In genomic region chr14:61326149-61326548, GRCh38 we compare ENCODE assay signal across 13 cellular contexts. TPM values are rescaled to one million over a fixed set of nuclear protein-coding genes. Genes with fewer than 3 reads are reported as not detected.
DNase-seq lines count a peak whose midpoint lies in the region; ATAC-seq and TF ChIP-seq lines count a peak whose summit lies in the region.
"Had no signal": no experiment of that assay in that cellular context is flagged by ENCODE, and none has a peak within 500 bp of the region (broad histone marks: within the 10 kb centered on the region; RNA-seq: fewer than 3 reads in every experiment).

No MANE protein-coding gene starts in this region.

- peak overlapping the region in 1 of 12 donors; percentile 36 for H3K4me3 ChIP-seq in heart left ventricle
- H3K4me3 ChIP-seq in transverse colon = no peak overlapping the region
- H3K4me3 ChIP-seq: pancreas had no signal

- intact Hi-C loops in heart left ventricle (cut with DNase I) (loop anchor here in 4 of 10 donors (5.0 to 10.0 kb wide), 4 partner anchors 89 to 109 kb away; no protein-coding TSS in a partner anchor), Right ventricle myocardium inferior (cut with DNase I) (loop anchor here (5.0 kb wide), 1 partner anchor 91 kb away; no protein-coding TSS in a partner anchor), transverse colon (cut with DNase I; ENCODE audit: low total_unique reads) (no loop called here)

- ATAC-seq in heart left ventricle = no peak
- ATAC-seq in Right ventricle myocardium inferior = no peak
- no peak for ATAC-seq in HG03045 (IDR thresholded peaks at IDR 0.05; ENCODE audit: unreplicated experiment)
- ATAC-seq in GM21528 (IDR thresholded peaks at IDR 0.05; ENCODE audit: low FRiP score, unreplicated experiment) = no peak
- ATAC-seq in GM18861 (IDR thresholded peaks at IDR 0.05; ENCODE audit: unreplicated experiment) = no peak

- 88 to 98% (median 92%) methylated on average over 1 of the region's 1 CpG for WGBS in heart left ventricle, 4 donors
- WGBS in transverse colon (ENCODE audit: low coverage in 1 of 2), 2 donors = 67 to 83% methylated on average over 1 of the region's 1 CpG

- peaks cover 70% of the 10 kb centered on the region for H3K36me3 Mint-ChIP-seq in activated CD4-positive, alpha-beta memory T cell treated with anti-CD3 and anti-CD28 coated beads, Interleukin-2, amount 10 ng/mL, durations not matched to agents 7 days and 5 days (ENCODE audit: low read depth)
- H3K36me3 Mint-ChIP-seq in immature natural killer cell = peaks cover 28 to 55% (median 39%) of the 10 kb centered on the region in 3 donors

- H3K27ac ChIP-seq in heart left ventricle (peak overlapping the region; percentile 14 to 88 (median 76)), transverse colon (peak overlapping the region; percentile 22 to 47 (median 28))

- TF ChIP-seq CTCF in heart left ventricle (IDR thresholded peaks at IDR 0.05) (no peak), transverse colon (IDR thresholded peaks at IDR 0.05) (no peak)

- H3K27ac Mint-ChIP-seq in activated CD4-positive, alpha-beta memory T cell treated with anti-CD3 and anti-CD28 coated beads, Interleukin-2, amount 10 ng/mL, durations not matched to agents 7 days and 5 days = peak overlapping the region; percentile 92
- H3K27ac Mint-ChIP-seq in immature natural killer cell = peak overlapping the region; percentile 68 to 97 (median 87)
- H3K27ac Mint-ChIP-seq: WTC11 had no signal

- no peak for TF ChIP-seq EP300 in transverse colon (IDR thresholded peaks at IDR 0.05; ENCODE audit: low read depth)

- POLR2A ChIA-PET in activated CD4-positive, alpha-beta memory T cell treated with anti-CD3 and anti-CD28 coated beads, Interleukin-2, amount 10 ng/mL, durations not matched to agents 7 days and 5 days (lab: Charles Lee) = interaction anchor here (1.0 to 10.4 kb wide), 3 partner anchors 13 to 126 kb away, joined by 4 to 366 read pairs (median 12); no protein-coding TSS in a partner anchor

- CTCF ChIA-PET in activated CD4-positive, alpha-beta memory T cell treated with anti-CD3 and anti-CD28 coated beads, Interleukin-2, amount 10 ng/mL, durations not matched to agents 7 days and 5 days (lab: Charles Lee) = interaction anchor here (1.1 kb wide), 1 partner anchor 9 kb away, joined by 4 read pairs; no protein-coding TSS in a partner anchor

- no peak for TF ChIP-seq POLR2A in heart left ventricle (IDR thresholded peaks at IDR 0.05)
- TF ChIP-seq POLR2A in transverse colon (IDR thresholded peaks at IDR 0.05) = no peak

- H3K4me3 Mint-ChIP-seq in activated CD4-positive, alpha-beta memory T cell treated with anti-CD3 and anti-CD28 coated beads, Interleukin-2, amount 10 ng/mL, durations not matched to agents 7 days and 5 days = peak overlapping the region; percentile 87
- peak overlapping the region; percentile 98 to 100 (median 99) for H3K4me3 Mint-ChIP-seq in immature natural killer cell
- H3K4me3 Mint-ChIP-seq: WTC11 had no signal

- no peaks in the 10 kb centered on the region for H3K27me3 Mint-ChIP-seq in activated CD4-positive, alpha-beta memory T cell treated with anti-CD3 and anti-CD28 coated beads, Interleukin-2, amount 10 ng/mL, durations not matched to agents 7 days and 5 days
- peaks cover 4 to 29% (median 18%) of the 10 kb centered on the region in 3 donors for H3K27me3 Mint-ChIP-seq in immature natural killer cell (ENCODE audit: low read depth in 3 of 3)

- H3K36me3 ChIP-seq in heart left ventricle (no peaks in the 10 kb centered on the region), transverse colon (no peaks in the 10 kb centered on the region)
- H3K36me3 ChIP-seq: pancreas had no signal

- peaks cover 2% of the 10 kb centered on the region for H3K9me3 Mint-ChIP-seq in activated CD4-positive, alpha-beta memory T cell treated with anti-CD3 and anti-CD28 coated beads, Interleukin-2, amount 10 ng/mL, durations not matched to agents 7 days and 5 days
- H3K9me3 Mint-ChIP-seq in immature natural killer cell = no peaks in the 10 kb centered on the region

- no peak for DNase-seq in heart left ventricle
- DNase-seq in Right ventricle myocardium inferior (ENCODE audit: missing footprints) = no peak
- no peak for DNase-seq in activated CD4-positive, alpha-beta memory T cell treated with anti-CD3 and anti-CD28 coated beads, Interleukin-2, amount 10 ng/mL, durations not matched to agents 7 days and 5 days
- DNase-seq in immature natural killer cell = no peak
- no peak for DNase-seq in transverse colon
- DNase-seq: NCI-H1048, NCI-H748 treated with DMSO at 0.1 percent for 48 hours, SW 1271 had no signal

- in situ Hi-C loops in transverse colon (cut with MboI; ENCODE audit: low pct_ligation_motif_present in 1 of 4, low pct_unique_long_range_greater_than_20kb in 1 of 4, low sequenced_read_pairs in 3 of 4) = no loop called here

- peaks cover 0 to 16% (median 2%) of the 10 kb centered on the region in 9 donors for H3K27me3 ChIP-seq in heart left ventricle
- H3K27me3 ChIP-seq in transverse colon = peaks cover 28% of the 10 kb centered on the region
- H3K27me3 ChIP-seq: pancreas had no signal

- H3K4me1 Mint-ChIP-seq in activated CD4-positive, alpha-beta memory T cell treated with anti-CD3 and anti-CD28 coated beads, Interleukin-2, amount 10 ng/mL, durations not matched to agents 7 days and 5 days = peaks cover 56% of the 10 kb centered on the region
- H3K4me1 Mint-ChIP-seq in immature natural killer cell = peaks cover 68 to 79% of the 10 kb centered on the region in 2 donors

- H3K4me1 ChIP-seq in heart left ventricle (peaks cover 3 to 46% (median 27%) of the 10 kb centered on the region in 12 donors), transverse colon (peaks cover 0 to 14% (median 13%) of the 10 kb centered on the region in 4 donors)

- H3K9me3 ChIP-seq in heart left ventricle (peaks cover 0 to 9% (median 0%) of the 10 kb centered on the region in 12 donors), transverse colon (no peaks in the 10 kb centered on the region)
- H3K9me3 ChIP-seq: pancreas had no signal

RNA-seq across cellular contexts. Expression of gene PRKCH, which starts 4.8 kb away (rescaled TPM):
- total RNA-seq in heart left ventricle = 10 to 100 TPM; 13.2 to 42.1 (median 21.7) TPM
- 10 to 100 TPM in 1 of 2 donors, 1 to 10 TPM in 1; 6.1 to 49.2 TPM for polyA plus RNA-seq in heart left ventricle
- 16.4 TPM for total RNA-seq in Right ventricle myocardium inferior
- total RNA-seq in activated CD4-positive, alpha-beta memory T cell treated with anti-CD3 and anti-CD28 coated beads, Interleukin-2, amount 10 ng/mL, durations not matched to agents 7 days and 5 days = 100 to 1,000 TPM; 186 to 195 TPM
- polyA plus RNA-seq in immature natural killer cell = 100 to 1,000 TPM; 231 to 451 (median 335) TPM
- total RNA-seq in transverse colon = 10 to 100 TPM; 12.4 to 38.9 (median 27.0) TPM

RNA-seq across cellular contexts. Expression of gene TMEM30B, which starts 45.0 kb away (rescaled TPM):
- total RNA-seq in heart left ventricle (1 to 10 TPM in 3 of 9 donors, under 1 TPM in 6; 0.12 to 2.4 (median 0.42) TPM), Right ventricle myocardium inferior (0.30 TPM), transverse colon (100 to 1,000 TPM in 1 of 4 donors, 10 to 100 TPM in 3; 50.4 to 141 (median 71.2) TPM)
- polyA plus RNA-seq in heart left ventricle (under 1 TPM; 0.11 to 0.24 TPM), immature natural killer cell (1 to 10 TPM in 2 of 3 donors, under 1 TPM in 1; 0.91 to 2.9 (median 1.2) TPM)
- under 1 TPM; 0.48 to 0.60 TPM for total RNA-seq in activated CD4-positive, alpha-beta memory T cell treated with anti-CD3 and anti-CD28 coated beads, Interleukin-2, amount 10 ng/mL, durations not matched to agents 7 days and 5 days

Comparison
In these comparisons a context has a peak if more than half of its experiments do, and no peak if none do; other contexts are left out.
1. RNA of gene PRKCH, which starts 4.8 kb away (total RNA-seq): 186 to 195 TPM in activated CD4-positive, alpha-beta memory T cell treated with anti-CD3 and anti-CD28 coated beads, Interleukin-2, amount 10 ng/mL, durations not matched to agents 7 days and 5 days; 12.4 to 38.9 TPM in transverse colon, 13.2 to 42.1 TPM in heart left ventricle and 16.4 TPM in Right ventricle myocardium inferior (single experiment); every median in the first group is over 4 times any median in the second.
2. RNA of gene TMEM30B, which starts 45.0 kb away (total RNA-seq): 50.4 to 141 TPM in transverse colon; 0.48 to 0.60 TPM in activated CD4-positive, alpha-beta memory T cell treated with anti-CD3 and anti-CD28 coated beads, Interleukin-2, amount 10 ng/mL, durations not matched to agents 7 days and 5 days, 0.12 to 2.4 TPM in heart left ventricle and 0.30 TPM in Right ventricle myocardium inferior (single experiment); every median in the first group is over 10 times any median in the second.